14 cellular contexts compared by ENCODE assay signal in the genomic region with DNA sequence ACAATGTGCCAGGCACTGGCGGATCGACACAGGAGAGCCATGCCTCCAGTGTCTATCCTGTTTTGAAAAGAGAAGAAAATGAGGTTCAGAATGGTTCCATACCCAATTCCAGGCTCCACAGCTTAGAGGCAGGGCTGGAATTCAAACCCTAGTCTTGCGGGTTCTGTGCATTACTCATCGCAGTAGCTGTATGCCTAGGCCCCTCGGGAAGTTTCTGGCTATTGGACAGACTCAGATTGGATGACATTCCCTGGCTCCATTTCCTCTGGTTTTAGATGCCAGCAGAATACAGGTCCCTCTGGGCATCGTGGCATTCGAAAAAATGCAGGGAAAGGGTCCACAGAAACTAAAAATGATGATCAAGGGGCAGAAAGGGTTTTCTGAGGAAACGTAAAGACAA.
DNase-seq lines count a peak whose midpoint lies in the region; ATAC-seq and TF ChIP-seq lines count a peak whose summit lies in the region.
"Had no signal": no experiment of that assay in that cellular context is flagged by ENCODE, and none has a peak within 500 bp of the region (broad histone marks: within the 10 kb centered on the region; RNA-seq: fewer than 3 reads in every experiment).

No MANE protein-coding gene starts in this region.

- no TSS peak for BruUV-seq in PC-9 (replicated peaks; lab: Mats Ljungman, UMichigan)

- CTCF ChIA-PET in PC-9 (lab: Charles Lee), result no interaction called here

- no peaks in the 10 kb centered on the region for H4K20me1 ChIP-seq in PC-9 (ENCODE audit: insufficient read depth)
- H4K20me1 ChIP-seq: BLaER1 had no signal

- 88 to 98% methylated on average over 8 of the region's 8 CpGs for WGBS in mesodermal cell (ENCODE audit: insufficient coverage in 2 of 2), 2 experiments

- H3K27ac ChIP-seq in PC-9, result no peak overlapping the region; the same call in 1 of the 2 replicates
- H3K27ac ChIP-seq in mesodermal cell (ENCODE audit: low read depth, low read length, severe bottlenecking), result peak overlapping the region; percentile 49
- H3K27ac ChIP-seq: BLaER1 had no signal

- no peaks in the 10 kb centered on the region for H3K79me2 ChIP-seq in PC-9 (ENCODE audit: low read depth)

- H2AFZ ChIP-seq in PC-9, result no peak overlapping the region

- no peak for TF ChIP-seq CTCF in PC-9 (conservative IDR thresholded peaks at IDR 0.05)

- no peak overlapping the region for H3K4me3 ChIP-seq in PC-9
- no peak overlapping the region for H3K4me3 ChIP-seq in mesodermal cell (ENCODE audit: extremely low read depth, insufficient read depth, low read length, poor library complexity, severe bottlenecking)
- H3K4me3 ChIP-seq: BLaER1 had no signal

- no peaks in the 10 kb centered on the region for H3K27me3 ChIP-seq in PC-9 (ENCODE audit: insufficient read depth, low read depth)
- H3K27me3 ChIP-seq: BLaER1 had no signal

- POLR2A ChIA-PET in PC-9 (lab: Charles Lee; ENCODE audit: unreplicated experiment), result interaction anchor here (0.6 to 0.7 kb wide), 2 partner anchors 70 to 92 kb away, joined by 4 to 11 read pairs; no protein-coding TSS in a partner anchor

- DNase-seq in EL, result peak; percentile 89
- peak; percentile 34 to 48 for DNase-seq in PC-9
- peak; percentile 38 for DNase-seq in dedifferentiated amniotic fluid mesenchymal stem cell (ENCODE audit: extremely low spot score)
- no peak for DNase-seq in NCI-H510A treated with DMSO at 0.1 percent for 48 hours (lab: John Stamatoyannopoulos, UW)
- no peak for DNase-seq in AML-193 (lab: John Stamatoyannopoulos, UW)
- DNase-seq in hypothalamus (lab: John Stamatoyannopoulos, UW), result no peak
- DNase-seq: effector memory CD4-positive, alpha-beta T cell; NCI-H1436 treated with DMSO at 0.1 percent for 48 hours; SHP77; stimulated activated CD4-positive, alpha-beta T cell treated with anti-CD3 and anti-CD28 coated beads, Interleukin-2, amount 100 ng/mL, for 48 hours; stimulated activated naive B cell treated with anti-CD40 and anti-IgM and Interleukin-4, amounts not matched to agents 10 μg/mL and 1 μg/mL and 100 μg/mL, for 72 hours had no signal

- no peaks in the 10 kb centered on the region for H3K9me3 ChIP-seq in PC-9 (ENCODE audit: insufficient read depth, low read depth)
- no peaks in the 10 kb centered on the region for H3K9me3 ChIP-seq in mesodermal cell (ENCODE audit: control insufficient read depth, low read length)
- H3K9me3 ChIP-seq: BLaER1 had no signal

- ATAC-seq in HG03469 (IDR thresholded peaks at IDR 0.05; ENCODE audit: unreplicated experiment), result no peak

- H3F3A ChIP-seq in PC-9 (ENCODE audit: insufficient read depth, low read depth), result peaks cover 18% of the 10 kb centered on the region

- no peaks in the 10 kb centered on the region for H3K9me2 ChIP-seq in PC-9 (ENCODE audit: insufficient read depth)

- peak overlapping the region; percentile 11; the same call in 1 of the 2 replicates for H3K4me2 ChIP-seq in PC-9
- H3K4me2 ChIP-seq: BLaER1 had no signal

- peaks cover 26% of the 10 kb centered on the region for H3K4me1 ChIP-seq in PC-9 (replicated peaks; ENCODE audit: insufficient read depth)
- peaks cover 22% of the 10 kb centered on the region for H3K4me1 ChIP-seq in mesodermal cell (ENCODE audit: control insufficient read depth, insufficient read depth, low read length, poor library complexity, severe bottlenecking)
- H3K4me1 ChIP-seq: BLaER1 had no signal

- intact Hi-C loops in PC-9 (cut with micrococcal nuclease; ENCODE audit: unreplicated experiment), result no loop called here

- H3K36me3 ChIP-seq in PC-9 (ENCODE audit: low read depth), result no peaks in the 10 kb centered on the region
- H3K36me3 ChIP-seq in mesodermal cell (ENCODE audit: control insufficient read depth, insufficient read depth, low read length), result no peaks in the 10 kb centered on the region
- H3K36me3 ChIP-seq: BLaER1 had no signal

Comparison
In these comparisons a context has a peak if more than half of its experiments do, and no peak if none do; other contexts are left out.
1. DNase-seq: peak in EL (single experiment), PC-9 (2 of 2) and dedifferentiated amniotic fluid mesenchymal stem cell (single experiment); none in NCI-H510A treated with DMSO at 0.1 percent for 48 hours (single experiment), AML-193 (0 of 2) and hypothalamus (0 of 51).